In genomic region chr19:12052057-12052570, GRCh38 we compare ENCODE assay signal across 8 cellular contexts. TPM values are rescaled to one million over a fixed set of nuclear protein-coding genes. Genes with fewer than 3 reads are reported as not detected.
DNase-seq lines count a peak whose midpoint lies in the region; ATAC-seq and TF ChIP-seq lines count a peak whose summit lies in the region.

No MANE protein-coding gene starts in this region.

- H3K4me1 ChIP-seq in ascending aorta, result peaks cover 0 to 2% of the 10 kb centered on the region in 2 donors
- peaks cover 11% of the 10 kb centered on the region for H3K4me1 ChIP-seq in vagina

- peak; percentile 25 for ATAC-seq in HG03571 (IDR thresholded peaks at IDR 0.05; ENCODE audit: unreplicated experiment)
- no peak for ATAC-seq in GM21825 (IDR thresholded peaks at IDR 0.05; ENCODE audit: unreplicated experiment)
- ATAC-seq in GM18520 (IDR thresholded peaks at IDR 0.05; ENCODE audit: unreplicated experiment), result no peak

- H3K9me3 ChIP-seq in ascending aorta (no peaks in the 10 kb centered on the region), vagina (no peaks in the 10 kb centered on the region)

- H3K36me3 ChIP-seq in GM06990 (ENCODE audit: control insufficient read depth, insufficient read depth, low read length) (no peaks in the 10 kb centered on the region), ascending aorta (no peaks in the 10 kb centered on the region), vagina (no peaks in the 10 kb centered on the region)

- H3K27ac ChIP-seq in ascending aorta (peak overlapping the region; percentile 59 to 65), vagina (peak overlapping the region; percentile 59)

- no peaks in the 10 kb centered on the region for H3K27me3 ChIP-seq in GM06990 (replicated peaks; ENCODE audit: control insufficient read depth, insufficient read depth, low read length)
- no peaks in the 10 kb centered on the region for H3K27me3 ChIP-seq in ascending aorta
- no peaks in the 10 kb centered on the region for H3K27me3 ChIP-seq in vagina

- intact Hi-C loops in ascending aorta (cut with DNase I) (loop anchor here (1.0 to 10.0 kb wide), 3 partner anchors 12 to 623 kb away; partner anchors contain the start of genes ZNF763 and ZNF844), vagina (cut with DNase I) (no loop called here)

- TF ChIP-seq POLR2A in vagina (IDR thresholded peaks at IDR 0.05), result no peak

- H3K4me3 ChIP-seq in GM06990 (replicated peaks; ENCODE audit: low read depth, low read length), result peak overlapping the region; percentile 83
- H3K4me3 ChIP-seq in ascending aorta, result peak overlapping the region; percentile 77 to 83
- peak overlapping the region; percentile 56 to 62 for H3K4me3 ChIP-seq in vagina

- DNase-seq in GM06990 (ENCODE audit: extremely low read depth, insufficient read length) (no peak), ascending aorta (ENCODE audit: low spot score in 2 of 2) (no peak), lung microvascular endothelial cell (ENCODE audit: low read depth in 2 of 2) (peak; percentile 1 to 16), vagina (ENCODE audit: extremely low spot score in 2 of 2) (no peak), MV-4-11 (lab: John Stamatoyannopoulos, UW) (no peak)

- TF ChIP-seq CTCF in GM06990 (IDR thresholded peaks at IDR 0.05; ENCODE audit: insufficient read depth, low read length, poor library complexity, severe bottlenecking), result no peak
- TF ChIP-seq CTCF in ascending aorta (IDR thresholded peaks at IDR 0.05), result no peak
- TF ChIP-seq CTCF in vagina (IDR thresholded peaks at IDR 0.05), result no peak

RNA-seq across cellular contexts. Expression of gene ZNF878, which starts 0.6 kb away (rescaled TPM):
- total RNA-seq in ascending aorta, result not detected
- 0.22 and 0.40 TPM in 2 replicates for total RNA-seq in lung microvascular endothelial cell
- 0.49 TPM for total RNA-seq in vagina

RNA-seq across cellular contexts. Expression of gene ZNF844, which starts 12.4 kb away (rescaled TPM):
- 8.0 TPM for total RNA-seq in ascending aorta
- total RNA-seq in lung microvascular endothelial cell, result 1.7 and 3.6 TPM in 2 replicates
- 7.4 TPM for total RNA-seq in vagina

RNA-seq across cellular contexts. Expression of gene ZNF433, which starts 16.6 kb away (rescaled TPM):
- total RNA-seq in ascending aorta (not detected), lung microvascular endothelial cell (2.0 TPM in 2 replicates), vagina (3.7 TPM)

Comparison
In these comparisons a context has a peak if more than half of its experiments do, and no peak if none do; other contexts are left out.
1. DNase-seq: peak in lung microvascular endothelial cell (2 of 2); none in GM06990 (single experiment), ascending aorta (0 of 2), vagina (0 of 2) and MV-4-11 (single experiment).
2. Peak in every context shown above with its lines, with median percentiles within 50 percentile points of each other: H3K4me3 ChIP-seq.